Comparison of ENCODE assay signal across 8 cellular contexts in the genomic region with DNA sequence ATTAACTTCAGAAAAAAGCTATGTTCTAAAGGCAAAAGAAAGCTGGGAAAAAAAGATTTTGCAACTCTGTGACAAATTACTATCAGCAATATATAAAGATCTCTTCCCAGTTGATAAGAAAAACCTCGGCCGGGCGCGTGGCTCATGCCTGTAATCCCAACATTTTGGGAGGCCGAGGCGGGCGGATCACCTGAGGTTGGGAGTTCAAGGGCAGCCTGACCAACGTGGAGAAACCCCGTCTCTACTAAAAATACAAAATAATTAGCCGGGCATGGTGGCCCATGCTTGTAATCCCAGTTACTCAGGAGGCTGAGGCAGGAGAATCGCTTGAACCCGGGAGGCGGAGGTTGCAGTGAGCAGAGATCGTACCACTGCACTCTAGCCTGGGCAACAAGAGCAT. TPM values are rescaled to one million over a fixed set of nuclear protein-coding genes. Genes with fewer than 3 reads are reported as not detected.
DNase-seq lines count a peak whose midpoint lies in the region; ATAC-seq, FAIRE-seq and TF ChIP-seq lines count a peak whose summit lies in the region.
"Not testable (repeated sequence)": the region's sequence is repeated elsewhere in the genome, so short reads cannot be mapped to it uniquely, and the experiment has no call there.

No MANE protein-coding gene starts in this region.

- not testable (repeated sequence) for H2BK20ac ChIP-seq in H9 (ENCODE audit: low read depth, low read length, poor library complexity, severe bottlenecking)

- H3K4ac ChIP-seq in H9 (ENCODE audit: low read depth, low read length) = not testable (repeated sequence)

- H3K36me3 Mint-ChIP-seq in H9 (ENCODE audit: insufficient read depth in 1 of 3, low read depth in 3 of 3) = not testable (repeated sequence)
- H3K36me3 Mint-ChIP-seq in activated CD8-positive, alpha-beta T cell treated with anti-CD3 and anti-CD28 coated beads for 36 hours (ENCODE audit: low read depth) = peaks cover 26% of the 10 kb centered on the region
- H3K36me3 Mint-ChIP-seq in brain = peaks cover 11% of the 10 kb centered on the region

- not testable (repeated sequence) for H3K9me3 ChIP-seq in A549; H9 (ENCODE audit: control insufficient read depth, low read depth, low read length); OCI-LY7 (ENCODE audit: low read length); fibroblast of lung (ENCODE audit: control insufficient read depth, insufficient read depth, low read depth, low read length); mucosa of stomach (ENCODE audit: control insufficient read depth, low read length)

- H3K4me2 ChIP-seq in A549 (peak overlapping the region; percentile 90), H9 (ENCODE audit: insufficient read depth, insufficient read length, low read length) (peak overlapping the region; percentile 55), OCI-LY7 (ENCODE audit: low read length) (peak overlapping the region; percentile 100), fibroblast of lung (ENCODE audit: extremely low read depth, insufficient read depth, low read length) (peak overlapping the region; percentile 25)

- H3K9me3 Mint-ChIP-seq in H9; activated CD8-positive, alpha-beta T cell treated with anti-CD3 and anti-CD28 coated beads for 36 hours; brain: not testable (repeated sequence)

- H2BK5ac ChIP-seq in H9 (ENCODE audit: insufficient read length, low read length) = not testable (repeated sequence)

- not testable (repeated sequence) for TF ChIP-seq EP300 in A549 (IDR thresholded peaks at IDR 0.05)

- not testable (repeated sequence) for ATAC-seq in A549; activated CD8-positive, alpha-beta T cell treated with anti-CD3 and anti-CD28 coated beads for 36 hours

- not testable (repeated sequence) for H4K5ac ChIP-seq in H9 (ENCODE audit: insufficient read length, low read depth, low read length)

- H3K27me3 Mint-ChIP-seq in H9 (ENCODE audit: low read depth); activated CD8-positive, alpha-beta T cell treated with anti-CD3 and anti-CD28 coated beads for 36 hours; brain: not testable (repeated sequence)

- POLR2A ChIA-PET in A549 (lab: Yijun Ruan, JAX) = not testable (repeated sequence)
- POLR2A ChIA-PET in OCI-LY7 (lab: Charles Lee) = interaction anchor here (0.7 to 1.4 kb wide), 2 partner anchors 12 to 32 kb away, joined by 3 read pairs; no protein-coding TSS in a partner anchor
- POLR2A ChIA-PET in activated CD8-positive, alpha-beta T cell treated with anti-CD3 and anti-CD28 coated beads for 36 hours (lab: Charles Lee) = interaction anchor here (42.1 kb wide), 1 partner anchor 49 kb away, joined by 1125 read pairs; no protein-coding TSS in a partner anchor

- not testable (repeated sequence) for H2BK15ac ChIP-seq in H9 (ENCODE audit: low read depth, low read length)

- not testable (repeated sequence) for H2BK12ac ChIP-seq in H9 (ENCODE audit: insufficient read length, low read depth, low read length)

- H3K27ac ChIP-seq in A549 (peak overlapping the region; percentile 81 to 85; a peak in 5 of 6 replicates), rectal smooth muscle tissue (ENCODE audit: low read depth, low read length) (peak overlapping the region; percentile 98)
- not testable (repeated sequence) for H3K27ac ChIP-seq in H9 (ENCODE audit: insufficient read length, low read depth, low read length); OCI-LY7 (ENCODE audit: low read depth, low read length, poor library complexity, severe bottlenecking); fibroblast of lung (ENCODE audit: insufficient read depth, low read length)

- WGBS in A549 (ENCODE audit: missing lambda C conversion rate) = 86% methylated on average over 14 of the region's 14 CpGs
- WGBS in H9 (ENCODE audit: extremely low coverage, insufficient read length, low lambda C conversion rate) = no CpG with 5 or more reads among the region's 14 CpGs

- H2BK120ac ChIP-seq in H9 (ENCODE audit: low read depth, low read length, poor library complexity, severe bottlenecking) = not testable (repeated sequence)

- BruUV-seq in OCI-LY7 (replicated peaks; lab: Mats Ljungman, UMichigan) = TSS peak; percentile 83

- not testable (repeated sequence) for H3K14ac ChIP-seq in H9 (ENCODE audit: insufficient read depth, low read length)

- not testable (repeated sequence) for H4K20me1 ChIP-seq in H9 (ENCODE audit: control insufficient read depth, insufficient read depth, insufficient read length); fibroblast of lung (ENCODE audit: control insufficient read depth, extremely low read depth, insufficient read depth, low read length)
- H4K20me1 ChIP-seq in OCI-LY7 (ENCODE audit: insufficient read depth, low read length) = peaks cover 16% of the 10 kb centered on the region; the same call in 1 of the 2 replicates

- H3K4me1 Mint-ChIP-seq in H9 (peaks cover 27 to 29% of the 10 kb centered on the region in 2 experiments), brain (peaks cover 34% of the 10 kb centered on the region)
- H3K4me1 Mint-ChIP-seq in activated CD8-positive, alpha-beta T cell treated with anti-CD3 and anti-CD28 coated beads for 36 hours (ENCODE audit: low read depth) = peaks cover 19% of the 10 kb centered on the region

- not testable (repeated sequence) for H3K18ac ChIP-seq in H9 (ENCODE audit: insufficient read length, low read depth, low read length)

- CTCF ChIA-PET in A549 (lab: Yijun Ruan, JAX); OCI-LY7 (lab: Charles Lee; ENCODE audit: unreplicated experiment): not testable (repeated sequence)
- CTCF ChIA-PET in activated CD8-positive, alpha-beta T cell treated with anti-CD3 and anti-CD28 coated beads for 36 hours (lab: Charles Lee) = interaction anchor here (1.8 kb wide), 1 partner anchor 81 kb away, joined by 10 read pairs; no protein-coding TSS in a partner anchor

- peaks cover 23% of the 10 kb centered on the region for H3K4me1 ChIP-seq in A549
- not testable (repeated sequence) for H3K4me1 ChIP-seq in H9 (ENCODE audit: insufficient read depth, low read length); fibroblast of lung (ENCODE audit: control insufficient read depth, extremely low read depth, insufficient read depth, low read length); rectal smooth muscle tissue (ENCODE audit: control insufficient read depth, insufficient read depth, low read length)
- H3K4me1 ChIP-seq in OCI-LY7 (ENCODE audit: insufficient read depth, low read length, poor library complexity, severe bottlenecking) = peaks cover 33% of the 10 kb centered on the region
- H3K4me1 ChIP-seq in mucosa of stomach (ENCODE audit: control insufficient read depth, insufficient read depth, low read length) = peaks cover 32% of the 10 kb centered on the region

- H3K9me2 ChIP-seq in OCI-LY7 (ENCODE audit: insufficient read depth, low read length) = not testable (repeated sequence)

- peaks cover 13% of the 10 kb centered on the region; the same call in 1 of the 2 replicates for H3K79me2 ChIP-seq in H9 (ENCODE audit: insufficient read depth, low read length)
- H3K79me2 ChIP-seq in OCI-LY7 (ENCODE audit: insufficient read depth, low read depth, low read length) = peaks cover 44% of the 10 kb centered on the region
- H3K79me2 ChIP-seq in fibroblast of lung (ENCODE audit: control insufficient read depth, insufficient read depth, low read length) = peaks cover 36% of the 10 kb centered on the region

- not testable (repeated sequence) for TF ChIP-seq RAD21 in A549 (conservative IDR thresholded peaks at IDR 0.05 in 1 of 2, IDR thresholded peaks at IDR 0.05 in 1 of 2)

- H4K91ac ChIP-seq in H9 (ENCODE audit: insufficient read length, low read depth, low read length) = not testable (repeated sequence)

- not testable (repeated sequence) for DNase-seq in A549 (ENCODE audit: low read depth in 1 of 2, low spot score in 1 of 2); H9; OCI-LY7 (ENCODE audit: low spot score); activated CD8-positive, alpha-beta T cell treated with anti-CD3 and anti-CD28 coated beads for 36 hours; fibroblast of lung (ENCODE audit: low read depth in 2 of 2)

- not testable (repeated sequence) for TF ChIP-seq POLR2A in A549 (IDR thresholded peaks at IDR 0.05; ENCODE audit: low read length)

- H2AK5ac ChIP-seq in H9 (ENCODE audit: insufficient read length, low read length) = not testable (repeated sequence)

- not testable (repeated sequence) for H3K27ac Mint-ChIP-seq in H9; activated CD8-positive, alpha-beta T cell treated with anti-CD3 and anti-CD28 coated beads for 36 hours
- H3K27ac Mint-ChIP-seq in brain = peak overlapping the region; percentile 70 to 94 (median 76)

- peaks cover 16% of the 10 kb centered on the region; the same call in 1 of the 2 replicates for H3K36me3 ChIP-seq in OCI-LY7 (ENCODE audit: insufficient read depth, low read length)
- not testable (repeated sequence) for H3K36me3 ChIP-seq in fibroblast of lung (ENCODE audit: control insufficient read depth, insufficient read depth, low read length); mucosa of stomach (ENCODE audit: control insufficient read depth, insufficient read depth, low read length); rectal smooth muscle tissue (ENCODE audit: control insufficient read depth, insufficient read depth, low read length)

- H3K23me2 ChIP-seq in H9 (ENCODE audit: insufficient read length, low read depth, low read length, poor library complexity, severe bottlenecking) = peaks cover 17% of the 10 kb centered on the region

- not testable (repeated sequence) for FAIRE-seq in A549 (lab: Jason Lieb, UNC)

- H3K27me3 ChIP-seq in H9 (ENCODE audit: insufficient read depth, low read length); fibroblast of lung (ENCODE audit: control insufficient read depth, insufficient read depth, low read length); mucosa of stomach (ENCODE audit: control insufficient read depth, insufficient read depth, low read length); rectal smooth muscle tissue (ENCODE audit: control insufficient read depth, insufficient read depth, low read length): not testable (repeated sequence)

- H3K56ac ChIP-seq in H9 (ENCODE audit: insufficient read length, low read depth, low read length) = not testable (repeated sequence)

- intact Hi-C loops in OCI-LY7 (cut with micrococcal nuclease; ENCODE audit: unreplicated experiment) = loop anchor here (2.0 to 5.0 kb wide), 5 partner anchors 16 to 372 kb away; no protein-coding TSS in a partner anchor
- intact Hi-C loops in activated CD8-positive, alpha-beta T cell treated with anti-CD3 and anti-CD28 coated beads for 36 hours (cut with micrococcal nuclease) = not testable (repeated sequence)

- not testable (repeated sequence) for H3K79me1 ChIP-seq in H9 (ENCODE audit: insufficient read depth, low read depth, low read length, poor library complexity, severe bottlenecking)

- not testable (repeated sequence) for H3K23ac ChIP-seq in H9 (ENCODE audit: insufficient read length, low read depth, low read length)

- H3K4me3 Mint-ChIP-seq in H9 = peak overlapping the region; percentile 69 to 77; a peak in 3 of 5 replicates
- peak overlapping the region; percentile 85 for H3K4me3 Mint-ChIP-seq in activated CD8-positive, alpha-beta T cell treated with anti-CD3 and anti-CD28 coated beads for 36 hours
- H3K4me3 Mint-ChIP-seq in brain = peak overlapping the region; percentile 86 to 94 (median 90)

- TF ChIP-seq CTCF in A549 (IDR thresholded peaks at IDR 0.05); H9 (conservative IDR thresholded peaks at IDR 0.05); OCI-LY7 (conservative IDR thresholded peaks at IDR 0.05; ENCODE audit: low read length); activated CD8-positive, alpha-beta T cell treated with anti-CD3 and anti-CD28 coated beads for 36 hours (IDR thresholded peaks at IDR 0.05); brain (conservative IDR thresholded peaks at IDR 0.05); fibroblast of lung (conservative IDR thresholded peaks at IDR 0.05 in 1 of 2, IDR thresholded peaks at IDR 0.05 in 1 of 2; ENCODE audit: low read depth in 1 of 2, low read length in 2 of 2): not testable (repeated sequence)

- not testable (repeated sequence) for H3T11ph ChIP-seq in H9 (ENCODE audit: low read length)

- H4K8ac ChIP-seq in H9 (replicated peaks; ENCODE audit: insufficient read length, low read depth, low read length) = not testable (repeated sequence)

- peak overlapping the region; percentile 52; the same call in 1 of the 3 replicates for H3K4me3 ChIP-seq in A549
- peak overlapping the region; percentile 86 for H3K4me3 ChIP-seq in OCI-LY7 (ENCODE audit: low read depth, low read length, poor library complexity, severe bottlenecking)
- peak overlapping the region in 1 of 4 experiments; percentile 58 for H3K4me3 ChIP-seq in fibroblast of lung (replicated peaks in 1 of 4; ENCODE audit: control extremely low read depth in 1 of 4, insufficient read depth in 1 of 4, low read depth in 3 of 4, low read length in 4 of 4)
- H3K4me3 ChIP-seq in mucosa of stomach (ENCODE audit: low read length) = not testable (repeated sequence)
- H3K4me3 ChIP-seq in rectal smooth muscle tissue (ENCODE audit: low read length) = peak overlapping the region; percentile 86

- H2AFZ ChIP-seq in H9 (ENCODE audit: low read length); fibroblast of lung (ENCODE audit: low read length): not testable (repeated sequence)
- peak overlapping the region; percentile 97; the same call in 1 of the 2 replicates for H2AFZ ChIP-seq in OCI-LY7 (ENCODE audit: low read length)

- not testable (repeated sequence) for H3K9ac ChIP-seq in H9 (ENCODE audit: extremely low read depth, insufficient read length, low read length); fibroblast of lung (ENCODE audit: insufficient read depth, low read length); rectal smooth muscle tissue (ENCODE audit: low read length)
- H3K9ac ChIP-seq in mucosa of stomach (ENCODE audit: low read length) = peak overlapping the region; percentile 67

RNA-seq across cellular contexts. Expression of a gene that starts 1.4 kb away (rescaled TPM):
- polyA plus RNA-seq in A549 (2011; rRNA removed) (92.1 and 162 TPM in 2 replicates), A549 (2017; fragmentation: RNase III; extraction: RNeasy Plus Mini Kit Qiagen cat#74134 plus additional on column Dnase treatment) (158 to 215 TPM (median 167 TPM) in 3 replicates), brain (ENCODE audit: insufficient read depth, low read depth, low replicate concordance) (236 TPM), fibroblast of lung (413 and 677 TPM in 2 replicates)
- 112 and 118 TPM in 2 replicates for polyA plus RNA-seq in A549 (2012; cell fraction: cytosol; rRNA removed)
- polyA plus RNA-seq in A549 (2012; cell fraction: nucleus; rRNA removed) = 202 and 239 TPM in 2 replicates
- 460 and 534 TPM in 2 replicates for polyA minus RNA-seq in A549 (2011; rRNA and poly(A)+ RNA removed)
- total RNA-seq in H9 (2021) (243 and 266 TPM in 2 replicates), OCI-LY7 (2022) (213 and 223 TPM in 2 replicates), fibroblast of lung (562 and 796 TPM in 2 replicates)
- 112 and 133 TPM in 2 replicates for total RNA-seq in OCI-LY7 (2014; rRNA removed; shearing (Covaris generic))
- 100 to 1,000 TPM; 624 to 679 TPM for total RNA-seq in activated CD8-positive, alpha-beta T cell treated with anti-CD3 and anti-CD28 coated beads for 36 hours
- 611 and 1,244 TPM in 2 replicates for polyA plus RNA-seq in fibroblast of lung (2012)
- 1,141 and 2,569 TPM in 2 replicates for polyA minus RNA-seq in fibroblast of lung (ENCODE audit: low replicate concordance)

Comparison
In these comparisons a context has a peak if more than half of its experiments do, and no peak if none do; other contexts are left out.
1. H3K4me2 ChIP-seq: peak in every context shown above with its lines; median percentile 100 in OCI-LY7; 90 in A549; 55 in H9; 25 in fibroblast of lung.